In genomic region chr1:166698771-166699170, GRCh38 we compare ENCODE assay signal across 3 cellular contexts.
A peak's percentile ranks its signal among the peaks of the same experiment; 100 is the strongest.
TF ChIP-seq lines count a peak whose summit lies in the region.

No MANE protein-coding gene starts in this region.

TF ChIP-seq in HepG2, 621 proteins besides CTCF, POLR2A, EP300 and RAD21 (continues in another document):
- TF ChIP-seq RFXAP (CRISPR knock-in tag; IDR thresholded peaks at IDR 0.05; ENCODE audit: borderline replicate concordance) (no peak), KDM6A (CRISPR knock-in tag; IDR thresholded peaks at IDR 0.05; ENCODE audit: low read depth) (no peak), RBFOX2 (IDR thresholded peaks at IDR 0.05; ENCODE audit: low read depth, low read length) (no peak), ZNF44 (CRISPR knock-in tag; IDR thresholded peaks at IDR 0.05) (no peak), HNF4A (CRISPR knock-in tag; IDR thresholded peaks at IDR 0.05) (peak; percentile 64)
- TF ChIP-seq, protein P1, sequence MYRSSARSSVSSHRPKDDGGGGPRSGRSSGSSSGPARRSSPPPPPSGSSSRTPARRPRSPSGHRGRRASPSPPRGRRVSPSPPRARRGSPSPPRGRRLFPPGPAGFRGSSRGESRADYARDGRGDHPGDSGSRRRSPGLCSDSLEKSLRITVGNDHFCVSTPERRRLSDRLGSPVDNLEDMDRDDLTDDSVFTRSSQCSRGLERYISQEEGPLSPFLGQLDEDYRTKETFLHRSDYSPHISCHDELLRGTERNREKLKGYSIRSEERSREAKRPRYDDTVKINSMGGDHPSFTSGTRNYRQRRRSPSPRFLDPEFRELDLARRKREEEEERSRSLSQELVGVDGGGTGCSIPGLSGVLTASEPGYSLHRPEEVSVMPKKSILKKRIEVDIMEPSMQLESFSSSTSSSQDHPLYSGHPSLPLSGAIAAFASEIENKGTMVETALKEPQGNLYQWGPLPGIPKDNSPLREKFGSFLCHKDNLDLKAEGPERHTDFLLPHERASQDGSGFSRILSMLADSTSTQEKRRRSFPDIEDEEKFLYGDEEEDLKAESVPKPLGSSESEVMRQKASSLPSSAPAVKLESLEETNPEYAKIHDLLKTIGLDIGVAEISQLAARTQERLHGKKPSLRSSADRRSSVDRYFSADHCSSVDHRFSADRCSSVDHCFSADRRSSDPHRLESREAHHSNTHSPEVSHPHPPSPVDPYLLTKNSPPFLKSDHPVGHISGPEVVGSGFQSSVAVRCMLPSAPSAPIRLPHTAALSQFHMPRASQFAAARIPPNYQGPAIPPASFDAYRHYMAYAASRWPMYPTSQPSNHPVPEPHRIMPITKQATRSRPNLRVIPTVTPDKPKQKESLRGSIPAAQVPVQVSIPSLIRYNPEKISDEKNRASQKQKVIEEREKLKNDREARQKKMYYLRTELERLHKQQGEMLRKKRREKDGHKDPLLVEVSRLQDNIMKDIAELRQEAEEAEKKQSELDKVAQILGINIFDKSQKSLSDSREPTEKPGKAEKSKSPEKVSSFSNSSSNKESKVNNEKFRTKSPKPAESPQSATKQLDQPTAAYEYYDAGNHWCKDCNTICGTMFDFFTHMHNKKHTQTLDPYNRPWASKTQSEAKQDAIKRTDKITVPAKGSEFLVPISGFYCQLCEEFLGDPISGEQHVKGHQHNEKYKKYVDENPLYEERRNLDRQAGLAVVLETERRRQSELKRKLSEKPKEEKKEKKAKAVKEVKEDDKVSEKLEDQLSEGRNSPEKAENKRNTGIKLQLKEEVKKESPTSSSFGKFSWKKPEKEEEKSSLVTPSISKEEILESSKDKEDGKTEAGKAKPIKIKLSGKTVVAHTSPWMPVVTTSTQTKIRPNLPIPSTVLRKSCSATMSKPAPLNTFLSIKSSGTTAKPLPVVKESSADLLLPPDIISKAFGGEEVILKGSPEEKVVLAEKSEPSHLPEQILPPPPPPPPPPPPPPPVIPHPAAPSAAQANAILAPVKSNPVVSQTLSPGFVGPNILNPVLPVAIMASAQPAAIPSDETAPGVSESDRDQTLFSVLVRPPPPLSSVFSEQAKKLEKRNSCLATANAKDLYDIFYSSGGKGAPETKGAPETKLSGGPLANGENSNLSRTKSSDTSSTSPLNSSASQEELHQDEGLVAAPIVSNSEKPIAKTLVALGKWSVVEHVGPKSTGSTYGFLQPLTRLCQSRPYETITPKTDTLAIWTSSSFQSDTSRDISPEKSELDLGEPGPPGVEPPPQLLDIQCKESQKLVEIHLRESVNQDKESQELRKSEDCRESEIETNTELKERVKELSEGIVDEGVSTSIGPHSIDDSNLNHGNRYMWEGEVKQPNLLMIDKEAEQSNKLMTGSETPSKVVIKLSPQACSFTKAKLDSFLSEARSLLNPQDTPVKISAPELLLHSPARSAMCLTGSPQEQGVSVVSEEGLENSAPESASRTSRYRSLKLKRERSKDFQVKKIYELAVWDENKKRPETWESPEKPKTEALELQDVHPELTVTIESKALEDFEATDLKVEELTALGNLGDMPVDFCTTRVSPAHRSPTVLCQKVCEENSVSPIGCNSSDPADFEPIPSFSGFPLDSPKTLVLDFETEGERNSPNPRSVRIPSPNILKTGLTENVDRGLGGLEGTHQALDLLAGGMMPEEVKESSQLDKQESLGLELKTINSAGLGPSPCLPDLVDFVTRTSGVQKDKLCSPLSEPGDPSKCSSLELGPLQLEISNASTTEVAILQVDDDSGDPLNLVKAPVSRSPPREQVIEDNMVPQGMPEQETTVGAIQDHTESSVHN (CRISPR knock-in tag; IDR thresholded peaks at IDR 0.05) = no peak
- TF ChIP-seq, protein P2, sequence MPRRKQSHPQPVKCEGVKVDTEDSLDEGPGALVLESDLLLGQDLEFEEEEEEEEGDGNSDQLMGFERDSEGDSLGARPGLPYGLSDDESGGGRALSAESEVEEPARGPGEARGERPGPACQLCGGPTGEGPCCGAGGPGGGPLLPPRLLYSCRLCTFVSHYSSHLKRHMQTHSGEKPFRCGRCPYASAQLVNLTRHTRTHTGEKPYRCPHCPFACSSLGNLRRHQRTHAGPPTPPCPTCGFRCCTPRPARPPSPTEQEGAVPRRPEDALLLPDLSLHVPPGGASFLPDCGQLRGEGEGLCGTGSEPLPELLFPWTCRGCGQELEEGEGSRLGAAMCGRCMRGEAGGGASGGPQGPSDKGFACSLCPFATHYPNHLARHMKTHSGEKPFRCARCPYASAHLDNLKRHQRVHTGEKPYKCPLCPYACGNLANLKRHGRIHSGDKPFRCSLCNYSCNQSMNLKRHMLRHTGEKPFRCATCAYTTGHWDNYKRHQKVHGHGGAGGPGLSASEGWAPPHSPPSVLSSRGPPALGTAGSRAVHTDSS (CRISPR knock-in tag; conservative IDR thresholded peaks at IDR 0.05) = no peak

TF ChIP-seq in GM23338, 12 proteins besides CTCF, POLR2A, EP300 and RAD21 (continues in another document):
- TF ChIP-seq ZNF462 (CRISPR knock-in tag; IDR thresholded peaks at IDR 0.05) (no peak), STAT1 (IDR thresholded peaks at IDR 0.05; ENCODE audit: unreplicated experiment) (no peak), CREB1 (CRISPR knock-in tag; IDR thresholded peaks at IDR 0.05; ENCODE audit: low read depth) (no peak), EZH2 (IDR thresholded peaks at IDR 0.05; ENCODE audit: low read depth, unreplicated experiment) (no peak), ZNF331 (CRISPR knock-in tag; IDR thresholded peaks at IDR 0.05; ENCODE audit: low read depth) (no peak), JUNB (IDR thresholded peaks at IDR 0.05; ENCODE audit: unreplicated experiment) (no peak)

TF ChIP-seq in K562, 482 proteins besides CTCF, POLR2A, EP300 and RAD21 (continues in another document):
- TF ChIP-seq ZFX (CRISPR knock-in tag; IDR thresholded peaks at IDR 0.05) (no peak), TBP (optimal IDR thresholded peaks at IDR 0.05; ENCODE audit: low read depth, low read length) (no peak), RBM22 (IDR thresholded peaks at IDR 0.05; ENCODE audit: low read depth, low read length, poor library complexity, severe bottlenecking) (no peak), SMARCC2 (IDR thresholded peaks at IDR 0.05; ENCODE audit: low read depth) (no peak), NR2C1 (IDR thresholded peaks at IDR 0.05) (peak; percentile 73), NR2C1 (tag; IDR thresholded peaks at IDR 0.05) (no peak; the same call in 1 of the 2 replicates), PPARD (CRISPR knock-in tag; IDR thresholded peaks at IDR 0.05) (no peak), CBFA2T3 (IDR thresholded peaks at IDR 0.05) (peak; percentile 28; the same call in 1 of the 2 replicates), ZNF121 (CRISPR knock-in tag; conservative IDR thresholded peaks at IDR 0.05) (no peak), GTF2F1 (IDR thresholded peaks at IDR 0.05; ENCODE audit: low read depth, low read length) (no peak), NR4A1 (CRISPR knock-in tag; IDR thresholded peaks at IDR 0.05) (no peak), NR4A1 (tag; IDR thresholded peaks at IDR 0.05) (no peak), KDM2B (CRISPR knock-in tag; IDR thresholded peaks at IDR 0.05) (no peak), TEAD1 (CRISPR knock-in tag; IDR thresholded peaks at IDR 0.05) (no peak), MXD1 (CRISPR knock-in tag; IDR thresholded peaks at IDR 0.05; ENCODE audit: borderline replicate concordance, poor library complexity, severe bottlenecking) (no peak), XRCC3 (IDR thresholded peaks at IDR 0.05) (no peak), ZNF197 (CRISPR knock-in tag; IDR thresholded peaks at IDR 0.05; ENCODE audit: low read depth) (no peak), ZC3H4 (CRISPR knock-in tag; IDR thresholded peaks at IDR 0.05; ENCODE audit: borderline replicate concordance) (no peak), SMARCA4 (IDR thresholded peaks at IDR 0.05) (no peak), RCOR1 (IDR thresholded peaks at IDR 0.05; ENCODE audit: borderline replicate concordance in 1 of 2, low read depth in 2 of 2, low read length in 2 of 2) (no peak), HOXB6 (CRISPR knock-in tag; IDR thresholded peaks at IDR 0.05; ENCODE audit: borderline replicate concordance) (no peak), HDAC8 (tag; IDR thresholded peaks at IDR 0.05) (no peak), ID3 (CRISPR knock-in tag; IDR thresholded peaks at IDR 0.05) (no peak), ID3 (tag; IDR thresholded peaks at IDR 0.05) (no peak), BCL6 (CRISPR knock-in tag; IDR thresholded peaks at IDR 0.05) (no peak), GMEB1 (CRISPR knock-in tag; IDR thresholded peaks at IDR 0.05) (no peak), TRIM24 (IDR thresholded peaks at IDR 0.05) (no peak), CTBP1 (IDR thresholded peaks at IDR 0.05; ENCODE audit: borderline replicate concordance) (no peak), CLOCK (CRISPR knock-in tag; IDR thresholded peaks at IDR 0.05; ENCODE audit: borderline replicate concordance) (no peak), ZBTB12 (CRISPR knock-in tag; IDR thresholded peaks at IDR 0.05) (no peak)
- TF ChIP-seq, protein P3, sequence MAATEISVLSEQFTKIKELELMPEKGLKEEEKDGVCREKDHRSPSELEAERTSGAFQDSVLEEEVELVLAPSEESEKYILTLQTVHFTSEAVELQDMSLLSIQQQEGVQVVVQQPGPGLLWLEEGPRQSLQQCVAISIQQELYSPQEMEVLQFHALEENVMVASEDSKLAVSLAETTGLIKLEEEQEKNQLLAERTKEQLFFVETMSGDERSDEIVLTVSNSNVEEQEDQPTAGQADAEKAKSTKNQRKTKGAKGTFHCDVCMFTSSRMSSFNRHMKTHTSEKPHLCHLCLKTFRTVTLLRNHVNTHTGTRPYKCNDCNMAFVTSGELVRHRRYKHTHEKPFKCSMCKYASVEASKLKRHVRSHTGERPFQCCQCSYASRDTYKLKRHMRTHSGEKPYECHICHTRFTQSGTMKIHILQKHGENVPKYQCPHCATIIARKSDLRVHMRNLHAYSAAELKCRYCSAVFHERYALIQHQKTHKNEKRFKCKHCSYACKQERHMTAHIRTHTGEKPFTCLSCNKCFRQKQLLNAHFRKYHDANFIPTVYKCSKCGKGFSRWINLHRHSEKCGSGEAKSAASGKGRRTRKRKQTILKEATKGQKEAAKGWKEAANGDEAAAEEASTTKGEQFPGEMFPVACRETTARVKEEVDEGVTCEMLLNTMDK (IDR thresholded peaks at IDR 0.05; ENCODE audit: borderline replicate concordance, insufficient read depth, low read depth, low read length, poor library complexity, severe bottlenecking) = no peak
- TF ChIP-seq, protein P4, sequence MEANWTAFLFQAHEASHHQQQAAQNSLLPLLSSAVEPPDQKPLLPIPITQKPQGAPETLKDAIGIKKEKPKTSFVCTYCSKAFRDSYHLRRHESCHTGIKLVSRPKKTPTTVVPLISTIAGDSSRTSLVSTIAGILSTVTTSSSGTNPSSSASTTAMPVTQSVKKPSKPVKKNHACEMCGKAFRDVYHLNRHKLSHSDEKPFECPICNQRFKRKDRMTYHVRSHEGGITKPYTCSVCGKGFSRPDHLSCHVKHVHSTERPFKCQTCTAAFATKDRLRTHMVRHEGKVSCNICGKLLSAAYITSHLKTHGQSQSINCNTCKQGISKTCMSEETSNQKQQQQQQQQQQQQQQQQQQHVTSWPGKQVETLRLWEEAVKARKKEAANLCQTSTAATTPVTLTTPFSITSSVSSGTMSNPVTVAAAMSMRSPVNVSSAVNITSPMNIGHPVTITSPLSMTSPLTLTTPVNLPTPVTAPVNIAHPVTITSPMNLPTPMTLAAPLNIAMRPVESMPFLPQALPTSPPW (CRISPR knock-in tag; IDR thresholded peaks at IDR 0.05) = no peak
